In the genomic region with DNA sequence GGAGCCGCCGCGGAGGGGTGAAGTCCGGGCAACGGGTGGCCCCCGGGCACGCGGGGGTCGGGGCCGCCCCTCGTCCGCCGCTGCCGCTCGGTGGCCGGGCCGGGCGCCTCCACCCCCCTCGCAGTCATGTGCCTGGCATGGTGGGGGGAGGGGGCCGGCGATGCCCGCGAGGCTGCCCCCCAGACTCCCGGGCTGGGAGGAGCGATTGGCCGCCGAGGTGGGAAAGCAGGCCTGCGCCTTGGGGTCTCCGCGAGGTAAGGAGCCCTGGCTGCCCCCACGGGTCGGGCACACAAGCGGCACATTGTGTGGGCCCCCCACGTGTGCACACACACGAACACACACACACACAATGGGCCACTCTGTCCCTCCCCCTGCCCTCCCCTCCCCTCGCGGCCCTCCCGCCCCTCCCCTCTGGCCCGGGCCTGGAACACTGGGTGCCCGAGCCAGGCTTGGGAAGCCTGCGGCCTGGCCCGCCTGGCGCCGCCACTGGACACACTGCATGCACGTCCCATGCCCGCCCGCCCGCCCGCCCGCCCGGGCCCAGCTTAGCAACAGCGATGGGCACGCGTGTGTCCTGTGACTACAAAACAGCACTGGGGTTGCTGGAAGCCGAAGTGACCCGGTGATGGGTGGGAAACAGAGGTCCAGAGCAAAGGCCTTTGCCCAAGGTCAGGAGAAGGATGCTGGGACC, we compare ENCODE assay signal across 9 cellular contexts. TPM values are rescaled to one million over a fixed set of nuclear protein-coding genes. Genes with fewer than 3 reads are reported as not detected.
DNase-seq lines count a peak whose midpoint lies in the region; ATAC-seq and TF ChIP-seq lines count a peak whose summit lies in the region.
"Had no signal": no experiment of that assay in that cellular context is flagged by ENCODE, and none has a peak within 500 bp of the region (broad histone marks: within the 10 kb centered on the region; RNA-seq: fewer than 3 reads in every experiment).

No MANE protein-coding gene starts in this region.

- peak overlapping the region; percentile 45 for H3K4me3 ChIP-seq in choroid plexus epithelial cell (ENCODE audit: low read depth, low read length)

- peak; percentile 19 for DNase-seq in LHCN-M2 (ENCODE audit: low read depth)
- no peak for DNase-seq in choroid plexus epithelial cell (ENCODE audit: low read depth)
- peak; percentile 58 for DNase-seq in left kidney (ENCODE audit: low read depth, low spot score)
- no peak for DNase-seq in type B pancreatic cell (ENCODE audit: extremely low spot score, unreplicated experiment)
- no peak for DNase-seq in HEK293T (ENCODE audit: extremely low spot score)
- no peak for DNase-seq in activated naive CD4-positive, alpha-beta T cell treated with anti-CD3 and anti-CD28 coated beads, Interleukin-2, amount 50 U/mL, for 16 hours

- TF ChIP-seq CTCF in choroid plexus epithelial cell (conservative IDR thresholded peaks at IDR 0.05; ENCODE audit: low read depth, low read length) (no peak), type B pancreatic cell (conservative IDR thresholded peaks at IDR 0.05) (no peak)

- H3K27ac Mint-ChIP-seq in type B pancreatic cell = no peak overlapping the region

- H3K9me3 Mint-ChIP-seq in type B pancreatic cell = no peaks in the 10 kb centered on the region

- H3K36me3 Mint-ChIP-seq in type B pancreatic cell = no peaks in the 10 kb centered on the region

- H3K27me3 Mint-ChIP-seq in type B pancreatic cell = peaks cover 3% of the 10 kb centered on the region

- POLR2A ChIA-PET in HEK293T (lab: Yijun Ruan, JAX) = no interaction called here

- no peak for ATAC-seq in GM18517 (IDR thresholded peaks at IDR 0.05; ENCODE audit: unreplicated experiment)
- ATAC-seq in GM18498 (IDR thresholded peaks at IDR 0.05; ENCODE audit: unreplicated experiment) = no peak

- CTCF ChIA-PET in HEK293T (lab: Yijun Ruan, JAX) = no interaction called here

- no peaks in the 10 kb centered on the region for H3K4me1 Mint-ChIP-seq in type B pancreatic cell (ENCODE audit: unreplicated experiment)

- peak overlapping the region; percentile 70 for H3K4me3 Mint-ChIP-seq in type B pancreatic cell

TF ChIP-seq in HEK293T, 16 proteins besides CTCF, POLR2A, EP300 and RAD21:
- TF ChIP-seq CTBP1 (IDR thresholded peaks at IDR 0.05; ENCODE audit: borderline replicate concordance) = no peak
- no peak for TF ChIP-seq ARNT (IDR thresholded peaks at IDR 0.05)
- TF ChIP-seq HDGF (IDR thresholded peaks at IDR 0.05; ENCODE audit: borderline replicate concordance) = no peak

RNA-seq across cellular contexts. Expression of gene SLC6A8, which starts 1.3 kb away (rescaled TPM):
- total RNA-seq in LHCN-M2 (2014; rRNA removed) (10.2 and 13.7 TPM in 2 replicates), type B pancreatic cell (ENCODE audit: low replicate concordance) (19.9 and 56.8 TPM in 2 replicates)
- polyA plus RNA-seq in LHCN-M2 (2012) = 15.2 TPM

RNA-seq across cellular contexts. Expression of gene PNCK, which starts 15.4 kb away (rescaled TPM):
- 0.19 TPM in 1 of 2 replicates, not detected in the other for total RNA-seq in LHCN-M2 (2014; rRNA removed)
- polyA plus RNA-seq in LHCN-M2 (2012) = 0.16 TPM
- 2.2 and 3.7 TPM in 2 replicates for total RNA-seq in type B pancreatic cell (ENCODE audit: low replicate concordance)
- total RNA-seq: dermis microvascular lymphatic vessel endothelial cell had no signal

RNA-seq across cellular contexts. Expression of gene BCAP31, which starts 35.1 kb away (rescaled TPM):
- total RNA-seq in LHCN-M2 (2014; rRNA removed) = 138 and 211 TPM in 2 replicates
- 229 TPM for polyA plus RNA-seq in LHCN-M2 (2012)
- 160 and 223 TPM in 2 replicates for total RNA-seq in type B pancreatic cell (ENCODE audit: low replicate concordance)

RNA-seq across cellular contexts. Expression of gene ABCD1, which starts 35.6 kb away (rescaled TPM):
- total RNA-seq in LHCN-M2 (2014; rRNA removed) (25.8 and 30.5 TPM in 2 replicates), type B pancreatic cell (ENCODE audit: low replicate concordance) (6.2 and 8.0 TPM in 2 replicates)
- polyA plus RNA-seq in LHCN-M2 (2012) = 15.4 TPM

RNA-seq across cellular contexts. Expression of gene DUSP9, which starts 42.0 kb away (rescaled TPM):
- total RNA-seq in LHCN-M2 (2014; rRNA removed) (not detected in 2 replicates), type B pancreatic cell (ENCODE audit: low replicate concordance) (5.8 and 9.5 TPM in 2 replicates)
- 0.02 TPM for polyA plus RNA-seq in LHCN-M2 (2012)

Comparison
In these comparisons a context has a peak if more than half of its experiments do, and no peak if none do; other contexts are left out.
1. DNase-seq: peak in LHCN-M2 (single experiment) and left kidney (single experiment); none in choroid plexus epithelial cell (single experiment), type B pancreatic cell (single experiment), HEK293T (single experiment) and activated naive CD4-positive, alpha-beta T cell treated with anti-CD3 and anti-CD28 coated beads, Interleukin-2, amount 50 U/mL, for 16 hours (single experiment).